ENCODE assay signal across 9 cellular contexts in the genomic region with DNA sequence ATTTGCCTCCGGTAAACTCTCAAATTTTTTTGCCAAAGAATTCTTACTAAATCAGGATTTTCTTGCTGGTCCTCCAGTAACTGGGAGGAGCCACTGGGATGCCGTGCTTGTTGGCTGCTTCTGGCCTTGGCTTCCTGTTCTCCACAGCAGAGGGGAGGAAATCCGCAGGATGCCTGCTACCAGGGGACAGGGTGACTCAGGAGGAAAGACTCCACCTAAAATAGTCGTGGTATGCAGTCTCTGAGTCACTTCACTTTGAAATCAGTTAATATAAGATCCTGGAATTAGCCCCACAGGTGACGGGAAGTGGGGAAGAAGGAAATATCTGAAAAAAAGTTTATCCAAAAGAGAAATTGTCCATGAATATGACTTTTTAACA. TPM values are rescaled to one million over a fixed set of nuclear protein-coding genes. Genes with fewer than 3 reads are reported as not detected.
DNase-seq lines count a peak whose midpoint lies in the region; ATAC-seq and TF ChIP-seq lines count a peak whose summit lies in the region.
"Had no signal": no experiment of that assay in that cellular context is flagged by ENCODE, and none has a peak within 500 bp of the region (broad histone marks: within the 10 kb centered on the region; RNA-seq: fewer than 3 reads in every experiment).

No MANE protein-coding gene starts in this region.

- no peak overlapping the region for H3K18ac ChIP-seq in IMR-90 (ENCODE audit: low read depth, low read length)

- dilution Hi-C loops in IMR-90 (cut with HindIII; ENCODE audit: low sequenced_read_pairs, unreplicated experiment): no loop called here

- intact Hi-C loops in IMR-90 (cut with micrococcal nuclease) (no loop called here), stomach (cut with DNase I; ENCODE audit: low total_unique reads) (no loop called here), natural killer cell (cut with micrococcal nuclease) (no loop called here)

- H4K5ac ChIP-seq in IMR-90 (ENCODE audit: low read depth, low read length): no peak overlapping the region

- H2AK9ac ChIP-seq in IMR-90 (replicated peaks; ENCODE audit: low read depth, low read length, poor library complexity): no peak overlapping the region

- H3K27me3 ChIP-seq in AG04450 (ENCODE audit: control insufficient read depth, insufficient read depth, low read length) (no peaks in the 10 kb centered on the region), IMR-90 (ENCODE audit: control insufficient read depth, insufficient read depth, low read length) (no peaks in the 10 kb centered on the region), stomach (no peaks in the 10 kb centered on the region)

- H3K27ac Mint-ChIP-seq in activated naive CD8-positive, alpha-beta T cell treated with anti-CD3 and anti-CD28 coated beads, Interleukin-2, amount 50 U/mL, for 24 hours: no peak overlapping the region
- no peak overlapping the region for H3K27ac Mint-ChIP-seq in natural killer cell
- H3K27ac Mint-ChIP-seq: activated naive CD8-positive, alpha-beta T cell had no signal

- H3K9me3 Mint-ChIP-seq in activated naive CD8-positive, alpha-beta T cell treated with anti-CD3 and anti-CD28 coated beads, Interleukin-2, amount 50 U/mL, for 24 hours: no peaks in the 10 kb centered on the region
- no peaks in the 10 kb centered on the region for H3K9me3 Mint-ChIP-seq in natural killer cell

- no peaks in the 10 kb centered on the region for H3K4me1 Mint-ChIP-seq in activated naive CD8-positive, alpha-beta T cell treated with anti-CD3 and anti-CD28 coated beads, Interleukin-2, amount 50 U/mL, for 24 hours
- H3K4me1 Mint-ChIP-seq in natural killer cell: no peaks in the 10 kb centered on the region

- peaks cover 24% of the 10 kb centered on the region for H3K27me3 Mint-ChIP-seq in activated naive CD8-positive, alpha-beta T cell treated with anti-CD3 and anti-CD28 coated beads, Interleukin-2, amount 50 U/mL, for 24 hours
- H3K27me3 Mint-ChIP-seq in natural killer cell (ENCODE audit: low read depth in 2 of 2): peaks cover 16 to 24% of the 10 kb centered on the region in 2 donors

- DNase-seq in AG04450 (ENCODE audit: low read depth, low spot score) (peak; percentile 79), IMR-90 (peak; percentile 97), amniotic epithelial cell (ENCODE audit: low read depth) (peak; percentile 92), iPS DF 4.7 (ENCODE audit: extremely low read depth, low spot score) (peak; percentile 83), stomach (peak; percentile 74), natural killer cell (no peak)
- DNase-seq in activated naive CD8-positive, alpha-beta T cell treated with anti-CD3 and anti-CD28 coated beads, Interleukin-2, amount 50 U/mL, for 24 hours: no peak

- in situ Hi-C loops in IMR-90 (cut with MboI; ENCODE audit: low sequenced_read_pairs): loop anchor here (10.0 kb wide), 1 partner anchor 385 kb away; no protein-coding TSS in a partner anchor

- peak overlapping the region; percentile 98; the same call in 1 of the 2 replicates for H3K4ac ChIP-seq in IMR-90 (ENCODE audit: low read depth, low read length)

- no peaks in the 10 kb centered on the region for H3K36me3 Mint-ChIP-seq in activated naive CD8-positive, alpha-beta T cell treated with anti-CD3 and anti-CD28 coated beads, Interleukin-2, amount 50 U/mL, for 24 hours (ENCODE audit: low read depth)
- no peaks in the 10 kb centered on the region for H3K36me3 Mint-ChIP-seq in natural killer cell
- H3K36me3 Mint-ChIP-seq: activated naive CD8-positive, alpha-beta T cell had no signal

- peaks cover 14% of the 10 kb centered on the region for H3K4me1 ChIP-seq in IMR-90 (ENCODE audit: control insufficient read depth, insufficient read depth, low read length)
- peaks cover 12 to 23% (median 14%) of the 10 kb centered on the region in 4 donors for H3K4me1 ChIP-seq in stomach

- no peak overlapping the region for H2AFZ ChIP-seq in IMR-90 (replicated peaks; ENCODE audit: low read length, poor library complexity)

- H2BK120ac ChIP-seq in IMR-90 (ENCODE audit: low read depth, low read length): peak overlapping the region; percentile 98

- 0% methylated on average over 1 of the region's 5 CpGs; no CpG with 5 or more reads in 1 of the 2 experiments for WGBS in IMR-90 (ENCODE audit: extremely low coverage in 2 of 2, insufficient read length in 1 of 2), 2 experiments
- 9 to 21% (median 17%) methylated on average over 5 of the region's 5 CpGs for WGBS in stomach, 5 donors

- peak overlapping the region; percentile 84; the same call in 1 of the 3 replicates for H2BK15ac ChIP-seq in IMR-90 (ENCODE audit: low read depth, low read length)

- H3K27ac ChIP-seq in AG04450 (ENCODE audit: low read depth, low read length): peak overlapping the region; percentile 63
- H3K27ac ChIP-seq in IMR-90 (ENCODE audit: insufficient read depth, low read length): peak overlapping the region; percentile 56
- H3K27ac ChIP-seq in stomach: peak overlapping the region; percentile 54 to 92 (median 71)

- CTCF ChIA-PET in AG04450 (lab: Charles Lee) (interaction anchor here (0.6 to 1.6 kb wide), 2 partner anchors 12 to 31 kb away, joined by 3 to 6 read pairs; no protein-coding TSS in a partner anchor), IMR-90 (lab: Yijun Ruan, JAX) (interaction anchor here (0.9 kb wide), 2 partner anchors 12 to 16 kb away, joined by 3 to 4 read pairs; no protein-coding TSS in a partner anchor)

- H2BK5ac ChIP-seq in IMR-90 (ENCODE audit: low read depth, low read length, poor library complexity, severe bottlenecking): peak overlapping the region; percentile 98

- H4K8ac ChIP-seq in IMR-90 (ENCODE audit: low read depth in 2 of 2, low read length in 2 of 2): peak overlapping the region; percentile 59 to 94

- no peaks in the 10 kb centered on the region for H4K20me1 ChIP-seq in IMR-90 (ENCODE audit: insufficient read depth, low read length)

- peak overlapping the region; percentile 95; the same call in 1 of the 2 replicates for H3K14ac ChIP-seq in IMR-90 (replicated peaks; ENCODE audit: low read depth, low read length)

- BruUV-seq in IMR-90 (replicated peaks; lab: Mats Ljungman, UMichigan): no TSS peak

- TF ChIP-seq POLR2A in IMR-90 (IDR thresholded peaks at IDR 0.05; ENCODE audit: low read depth, low read length): no peak
- TF ChIP-seq POLR2A in stomach (IDR thresholded peaks at IDR 0.05): no peak

- no peak overlapping the region for H2AK5ac ChIP-seq in IMR-90 (ENCODE audit: low read depth, low read length)

- peaks cover 0 to 9% of the 10 kb centered on the region in 2 experiments; a peak in 1 of 4 replicates for H3K79me1 ChIP-seq in IMR-90 (ENCODE audit: low read depth in 1 of 2, low read length in 2 of 2)

- no peak overlapping the region; the same call in 1 of the 2 replicates for H3K23ac ChIP-seq in IMR-90 (ENCODE audit: low read depth, low read length)

- no peak for TF ChIP-seq CTCF in AG04450 (IDR thresholded peaks at IDR 0.05; ENCODE audit: low read depth, low read length)
- TF ChIP-seq CTCF in IMR-90 (conservative IDR thresholded peaks at IDR 0.05; ENCODE audit: low read depth, low read length): no peak
- no peak for TF ChIP-seq CTCF in stomach (IDR thresholded peaks at IDR 0.05)
- TF ChIP-seq CTCF in natural killer cell (IDR thresholded peaks at IDR 0.05): no peak

- H3K9me3 ChIP-seq in AG04450 (ENCODE audit: control insufficient read depth, insufficient read depth, low read length) (no peaks in the 10 kb centered on the region), IMR-90 (ENCODE audit: control insufficient read depth, insufficient read depth, low read length) (no peaks in the 10 kb centered on the region), stomach (no peaks in the 10 kb centered on the region)

- TF ChIP-seq RAD21 in IMR-90 (IDR thresholded peaks at IDR 0.05; ENCODE audit: low read length): no peak

- peaks cover 11% of the 10 kb centered on the region; the same call in 1 of the 2 replicates for H3K9me1 ChIP-seq in IMR-90 (ENCODE audit: insufficient read depth, low read length)

- peak; percentile 94 for ATAC-seq in IMR-90 (ENCODE audit: low read depth)
- no peak for ATAC-seq in HG02623 (IDR thresholded peaks at IDR 0.05; ENCODE audit: unreplicated experiment)
- ATAC-seq in activated naive CD8-positive, alpha-beta T cell treated with anti-CD3 and anti-CD28 coated beads, Interleukin-2, amount 50 U/mL, for 24 hours: no peak
- no peak for ATAC-seq in natural killer cell

- peak overlapping the region; percentile 60; the same call in 1 of the 2 replicates for H3K4me2 ChIP-seq in IMR-90 (ENCODE audit: low read depth, low read length)

- H3K4me3 ChIP-seq in AG04450 (ENCODE audit: low read depth, low read length): no peak overlapping the region
- H3K4me3 ChIP-seq in IMR-90 (ENCODE audit: insufficient read depth, low read depth, low read length): no peak overlapping the region
- no peak overlapping the region for H3K4me3 ChIP-seq in stomach

- peak overlapping the region; percentile 96 for H3K56ac ChIP-seq in IMR-90 (ENCODE audit: extremely low read depth, insufficient read depth, low read length)

- H4K91ac ChIP-seq in IMR-90 (ENCODE audit: insufficient read depth, low read depth, low read length): peak overlapping the region; percentile 91; the same call in 1 of the 2 replicates

- TF ChIP-seq EP300 in stomach (IDR thresholded peaks at IDR 0.05): peak; percentile 71

- POLR2A ChIA-PET in AG04450 (lab: Yijun Ruan, JAX) (no interaction called here), IMR-90 (lab: Charles Lee; ENCODE audit: unreplicated experiment) (no interaction called here)

- H3K4me3 Mint-ChIP-seq in activated naive CD8-positive, alpha-beta T cell treated with anti-CD3 and anti-CD28 coated beads, Interleukin-2, amount 50 U/mL, for 24 hours: no peak overlapping the region
- H3K4me3 Mint-ChIP-seq in natural killer cell: no peak overlapping the region
- H3K4me3 Mint-ChIP-seq: activated naive CD8-positive, alpha-beta T cell had no signal

- H3K9ac ChIP-seq in IMR-90 (ENCODE audit: low read depth, low read length): no peak overlapping the region

- H2BK20ac ChIP-seq in IMR-90 (ENCODE audit: low read depth, low read length): no peak overlapping the region; the same call in 1 of the 2 replicates

- no peaks in the 10 kb centered on the region for H3K36me3 ChIP-seq in IMR-90 (ENCODE audit: control insufficient read depth, insufficient read depth, low read length)
- H3K36me3 ChIP-seq in stomach: no peaks in the 10 kb centered on the region

RNA-seq across cellular contexts. Expression of gene TM4SF18, which starts 6.5 kb away (rescaled TPM):
- polyA plus RNA-seq in AG04450 (2011; rRNA removed) (0.09 TPM in 1 of 2 replicates, not detected in the other), IMR-90 (2012; rRNA removed) (not detected in 2 replicates), stomach (1 to 10 TPM in 1 of 3 donors, under 1 TPM in 2; 0.45 to 1.2 (median 0.87) TPM)
- not detected in 2 replicates for polyA minus RNA-seq in AG04450 (2011; rRNA and poly(A)+ RNA removed)
- total RNA-seq in IMR-90 (2012; rRNA removed) (under 0.01 TPM in 1 of 2 replicates, not detected in the other), stomach (10 to 100 TPM in 1 of 5 donors, 1 to 10 TPM in 3, not detected in 1; 1.8 to 26.1 (median 5.6) TPM), natural killer cell (not detected)
- polyA plus RNA-seq in IMR-90 (2012; cell fraction: cytosol; rRNA removed): not detected in 2 replicates
- not detected in 2 replicates for polyA plus RNA-seq in IMR-90 (2012; cell fraction: nucleus; rRNA removed; ENCODE audit: low replicate concordance)

RNA-seq across cellular contexts. Expression of gene TM4SF1, which starts 37.5 kb away (rescaled TPM):
- 232 and 260 TPM in 2 replicates for polyA plus RNA-seq in AG04450 (2011; rRNA removed)
- 189 and 207 TPM in 2 replicates for polyA minus RNA-seq in AG04450 (2011; rRNA and poly(A)+ RNA removed)
- 232 and 366 TPM in 2 replicates for total RNA-seq in IMR-90 (2012; rRNA removed)
- 302 and 364 TPM in 2 replicates for polyA plus RNA-seq in IMR-90 (2012; rRNA removed)
- 212 and 271 TPM in 2 replicates for polyA plus RNA-seq in IMR-90 (2012; cell fraction: cytosol; rRNA removed)
- 340 and 869 TPM in 2 replicates for polyA plus RNA-seq in IMR-90 (2012; cell fraction: nucleus; rRNA removed; ENCODE audit: low replicate concordance)
- total RNA-seq in stomach: 100 to 1,000 TPM in 2 of 5 donors, 10 to 100 TPM in 3; 29.8 to 468 (median 57.6) TPM
- 100 to 1,000 TPM in 1 of 3 donors, 10 to 100 TPM in 2; 82.8 to 160 (median 97.2) TPM for polyA plus RNA-seq in stomach
- not detected for total RNA-seq in natural killer cell

Comparison
In these comparisons a context has a peak if more than half of its experiments do, and no peak if none do; other contexts are left out.
1. DNase-seq: peak in AG04450 (single experiment), IMR-90 (single experiment), amniotic epithelial cell (single experiment), iPS DF 4.7 (single experiment) and stomach (single experiment); none in activated naive CD8-positive, alpha-beta T cell treated with anti-CD3 and anti-CD28 coated beads, Interleukin-2, amount 50 U/mL, for 24 hours (single experiment) and natural killer cell (single experiment).
2. RNA of gene TM4SF1, which starts 37.5 kb away (total RNA-seq): 232 to 366 TPM in IMR-90 and 29.8 to 468 TPM in stomach; not detected in natural killer cell; every median in the first group is over 10 times any median in the second.
3. Peak in every context shown above with its lines, with median percentiles within 50 percentile points of each other: H3K27ac ChIP-seq.